In genomic region chr16:2467301-2468141, GRCh38 we compare ENCODE assay signal across 8 cellular contexts. TPM values are rescaled to one million over a fixed set of nuclear protein-coding genes. Genes with fewer than 3 reads are reported as not detected.
DNase-seq lines count a peak whose midpoint lies in the region; ATAC-seq, FAIRE-seq and TF ChIP-seq lines count a peak whose summit lies in the region.

No MANE protein-coding gene starts in this region.

- H3K4me2 ChIP-seq in trophoblast cell (ENCODE audit: low read length): peak overlapping the region; percentile 57

- H3K4me3 ChIP-seq in cardiac muscle cell: peak overlapping the region; percentile 38
- peak overlapping the region; percentile 29 for H3K4me3 ChIP-seq in trophoblast cell (ENCODE audit: low read depth, low read length)

- H2BK5ac ChIP-seq in trophoblast cell (ENCODE audit: low read depth, low read length, poor library complexity): no peak overlapping the region

- H3K36me3 ChIP-seq in cardiac muscle cell: no peaks in the 10 kb centered on the region
- peaks cover 2 to 7% of the 10 kb centered on the region in 2 experiments for H3K36me3 ChIP-seq in trophoblast cell (ENCODE audit: control insufficient read depth in 1 of 2, insufficient read depth in 2 of 2, low read length in 2 of 2)

- H3K79me1 ChIP-seq in trophoblast cell (ENCODE audit: low read length): peaks cover 3% of the 10 kb centered on the region

- H3K23ac ChIP-seq in trophoblast cell (ENCODE audit: low read length): no peak overlapping the region

- no peak for ATAC-seq in GM21360 (IDR thresholded peaks at IDR 0.05; ENCODE audit: unreplicated experiment)
- ATAC-seq in HG02763 (IDR thresholded peaks at IDR 0.05; ENCODE audit: unreplicated experiment): no peak

- no CpG with 5 or more reads among the region's 74 CpGs for WGBS in trophoblast cell (ENCODE audit: extremely low coverage, insufficient coverage, insufficient read length)

- H4K12ac ChIP-seq in trophoblast cell (ENCODE audit: low read depth, low read length): peak overlapping the region; percentile 51

- no peak overlapping the region for H3K4ac ChIP-seq in trophoblast cell (ENCODE audit: low read depth, low read length)

- peak; percentile 87 for FAIRE-seq in GM12891 (lab: Jason Lieb, UNC)

- peak overlapping the region; percentile 77 for H3K14ac ChIP-seq in trophoblast cell (ENCODE audit: low read length)

- no peak for TF ChIP-seq POLR2A in GM12891 (IDR thresholded peaks at IDR 0.05; ENCODE audit: low read depth, low read length)

- H3K4me1 Mint-ChIP-seq in activated naive CD8-positive, alpha-beta T cell treated with anti-CD3 and anti-CD28 coated beads for 36 hours: peaks cover 10% of the 10 kb centered on the region

- peak overlapping the region; percentile 83 for H4K8ac ChIP-seq in trophoblast cell (ENCODE audit: low read depth, low read length)

- no peak overlapping the region for H2BK12ac ChIP-seq in trophoblast cell (ENCODE audit: low read length)

- H4K91ac ChIP-seq in trophoblast cell (ENCODE audit: low read depth, low read length): peak overlapping the region; percentile 33

- DNase-seq in ACHN (peak; percentile 76), GM12891 (ENCODE audit: insufficient read length, low spot score) (peak; percentile 66), NCI-H2081 (lab: John Stamatoyannopoulos, UW) (peak; percentile 86 to 93), cardiac muscle cell (ENCODE audit: low read depth in 1 of 2, low spot score in 1 of 2) (peak; percentile 68 to 76), trophoblast cell (peak in 1 of 2 donors; percentile 68)
- DNase-seq in activated naive CD8-positive, alpha-beta T cell treated with anti-CD3 and anti-CD28 coated beads for 36 hours: peak; percentile 50

- TF ChIP-seq CTCF in cardiac muscle cell (IDR thresholded peaks at IDR 0.05; ENCODE audit: low read depth, low read length): no peak

- peak overlapping the region; percentile 32 for H2AFZ ChIP-seq in trophoblast cell (ENCODE audit: insufficient read depth, low read length, poor library complexity)

- peak overlapping the region; percentile 75 for H3K18ac ChIP-seq in trophoblast cell (ENCODE audit: low read length)

- in situ Hi-C loops in ACHN (cut with HindIII; ENCODE audit: low pct_ligation_motif_present, low pct_unique_long_range_greater_than_20kb, low sequenced_read_pairs): loop anchor here (25.0 kb wide), 1 partner anchor 305 kb away; the partner anchor contains the start of gene TRAF7

- H3K27ac Mint-ChIP-seq in activated naive CD8-positive, alpha-beta T cell treated with anti-CD3 and anti-CD28 coated beads for 36 hours: no peak overlapping the region

- no peak overlapping the region for H2AK5ac ChIP-seq in trophoblast cell (ENCODE audit: low read length)

- no peaks in the 10 kb centered on the region for H3K9me3 Mint-ChIP-seq in activated naive CD8-positive, alpha-beta T cell treated with anti-CD3 and anti-CD28 coated beads for 36 hours

- H3K27me3 ChIP-seq in cardiac muscle cell (no peaks in the 10 kb centered on the region), trophoblast cell (ENCODE audit: insufficient read depth, low read length) (peaks cover 42% of the 10 kb centered on the region)

- H3K4me1 ChIP-seq in cardiac muscle cell (ENCODE audit: low read depth): peaks cover 33% of the 10 kb centered on the region
- H3K4me1 ChIP-seq in trophoblast cell (ENCODE audit: control insufficient read depth in 1 of 2, insufficient read depth in 2 of 2, low read length in 2 of 2): peaks cover 16 to 25% of the 10 kb centered on the region in 2 experiments

- H3K79me2 ChIP-seq in trophoblast cell (ENCODE audit: control insufficient read depth, insufficient read depth, low read length, poor library complexity): peaks cover 3% of the 10 kb centered on the region

- H3K27ac ChIP-seq in cardiac muscle cell: no peak overlapping the region
- H3K27ac ChIP-seq in trophoblast cell (ENCODE audit: low read depth, low read length): no peak overlapping the region

- H3K36me3 Mint-ChIP-seq in activated naive CD8-positive, alpha-beta T cell treated with anti-CD3 and anti-CD28 coated beads for 36 hours: peaks cover 2% of the 10 kb centered on the region

- peak overlapping the region; percentile 29 for H3K9ac ChIP-seq in trophoblast cell (ENCODE audit: low read length)

- H3K4me3 Mint-ChIP-seq in activated naive CD8-positive, alpha-beta T cell treated with anti-CD3 and anti-CD28 coated beads for 36 hours: peak overlapping the region; percentile 45

- peak overlapping the region; percentile 8 for H2BK120ac ChIP-seq in trophoblast cell (ENCODE audit: insufficient read depth, low read length, poor library complexity)

- H3K9me3 ChIP-seq in cardiac muscle cell (ENCODE audit: low read depth): no peaks in the 10 kb centered on the region
- peaks cover 3% of the 10 kb centered on the region for H3K9me3 ChIP-seq in trophoblast cell (ENCODE audit: insufficient read depth, low read depth, low read length)

- H3K27me3 Mint-ChIP-seq in activated naive CD8-positive, alpha-beta T cell treated with anti-CD3 and anti-CD28 coated beads for 36 hours: peaks cover 33% of the 10 kb centered on the region

TF ChIP-seq in GM12891, 5 proteins besides CTCF, POLR2A, EP300 and RAD21:
- TF ChIP-seq PAX5 (IDR thresholded peaks at IDR 0.05; ENCODE audit: insufficient read depth, low read length, severe bottlenecking) (no peak), POLR2AphosphoS5 (IDR thresholded peaks at IDR 0.05; ENCODE audit: low read depth, low read length) (no peak), SPI1 (IDR thresholded peaks at IDR 0.05; ENCODE audit: low read depth, low read length) (no peak)

RNA-seq across cellular contexts. Expression of gene NTN3, which starts 3.6 kb away (rescaled TPM):
- not detected for polyA plus RNA-seq in GM12891 (2012; ENCODE audit: low read depth, missing spikeins)
- total RNA-seq in activated naive CD8-positive, alpha-beta T cell treated with anti-CD3 and anti-CD28 coated beads for 36 hours: not detected
- 9.4 and 20.5 TPM in 2 replicates for total RNA-seq in cardiac muscle cell
- polyA plus RNA-seq in cardiac muscle cell: 1.6 and 5.6 TPM in 2 replicates
- 0.03 and 0.04 TPM in 2 replicates for polyA plus RNA-seq in trophoblast cell (2013)

RNA-seq across cellular contexts. Expression of gene TBC1D24, which starts 7.4 kb away (rescaled TPM):
- 1.1 TPM for polyA plus RNA-seq in GM12891 (2012; ENCODE audit: low read depth, missing spikeins)
- 10 to 100 TPM; 21.1 to 23.0 TPM for total RNA-seq in activated naive CD8-positive, alpha-beta T cell treated with anti-CD3 and anti-CD28 coated beads for 36 hours
- total RNA-seq in cardiac muscle cell: 17.3 and 23.6 TPM in 2 replicates
- polyA plus RNA-seq in cardiac muscle cell: 8.2 and 10.2 TPM in 2 replicates
- 4.0 TPM in 2 replicates for polyA plus RNA-seq in trophoblast cell (2013)

RNA-seq across cellular contexts. Expression of gene TEDC2, which starts 7.6 kb away (rescaled TPM):
- polyA plus RNA-seq in GM12891 (2012; ENCODE audit: low read depth, missing spikeins): 10.8 TPM
- total RNA-seq in activated naive CD8-positive, alpha-beta T cell treated with anti-CD3 and anti-CD28 coated beads for 36 hours: 10 to 100 TPM; 24.0 to 26.5 TPM
- 27.3 and 34.8 TPM in 2 replicates for total RNA-seq in cardiac muscle cell
- polyA plus RNA-seq in cardiac muscle cell: 30.7 and 34.4 TPM in 2 replicates
- 9.0 and 9.9 TPM in 2 replicates for polyA plus RNA-seq in trophoblast cell (2013)

RNA-seq across cellular contexts. Expression of gene CCNF, which starts 38.3 kb away (rescaled TPM):
- polyA plus RNA-seq in GM12891 (2012; ENCODE audit: low read depth, missing spikeins): 9.7 TPM
- 10 to 100 TPM; 38.3 to 38.8 TPM for total RNA-seq in activated naive CD8-positive, alpha-beta T cell treated with anti-CD3 and anti-CD28 coated beads for 36 hours
- 10.5 and 44.0 TPM in 2 replicates for total RNA-seq in cardiac muscle cell
- polyA plus RNA-seq in cardiac muscle cell: 9.2 and 48.2 TPM in 2 replicates
- polyA plus RNA-seq in trophoblast cell (2013): 15.0 and 15.3 TPM in 2 replicates

RNA-seq across cellular contexts. Expression of gene ATP6V0C, which starts 46.2 kb away (rescaled TPM):
- 103 TPM for polyA plus RNA-seq in GM12891 (2012; ENCODE audit: low read depth, missing spikeins)
- 100 to 1,000 TPM; 124 to 125 TPM for total RNA-seq in activated naive CD8-positive, alpha-beta T cell treated with anti-CD3 and anti-CD28 coated beads for 36 hours
- 92.4 and 117 TPM in 2 replicates for total RNA-seq in cardiac muscle cell
- polyA plus RNA-seq in cardiac muscle cell: 184 and 281 TPM in 2 replicates
- 722 and 724 TPM in 2 replicates for polyA plus RNA-seq in trophoblast cell (2013)

Comparison
In these comparisons a context has a peak if more than half of its experiments do, and no peak if none do; other contexts are left out.
1. RNA of gene NTN3, which starts 3.6 kb away (total RNA-seq): 9.4 to 20.5 TPM in cardiac muscle cell; not detected in activated naive CD8-positive, alpha-beta T cell treated with anti-CD3 and anti-CD28 coated beads for 36 hours; every median in the first group is over 10 times any median in the second.